Comparison of ENCODE assay signal across 9 cellular contexts in the genomic region with DNA sequence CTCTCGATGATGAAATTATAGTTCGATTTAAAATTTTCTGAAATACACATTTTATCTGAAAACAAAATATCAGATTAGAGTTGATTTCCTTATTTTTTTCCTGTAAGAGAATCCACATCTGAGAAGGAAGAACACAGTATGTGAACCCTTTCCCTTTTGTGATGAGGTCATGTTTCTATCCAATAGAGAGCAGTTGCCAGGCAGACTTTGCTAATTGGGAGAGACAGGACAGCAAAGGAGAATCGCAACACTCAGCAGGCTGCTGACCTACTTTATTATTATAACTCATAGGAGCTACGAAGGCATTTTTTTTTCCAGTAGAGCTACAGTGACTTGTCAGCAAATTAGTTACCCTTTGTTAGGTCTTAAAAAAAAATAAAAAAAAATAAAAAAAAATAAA.
DNase-seq lines count a peak whose midpoint lies in the region; ATAC-seq and TF ChIP-seq lines count a peak whose summit lies in the region.
"Had no signal": no experiment of that assay in that cellular context is flagged by ENCODE, and none has a peak within 500 bp of the region (broad histone marks: within the 10 kb centered on the region; RNA-seq: fewer than 3 reads in every experiment).

No MANE protein-coding gene starts in this region.

- intact Hi-C loops in Caco-2 (cut with micrococcal nuclease; ENCODE audit: unreplicated experiment): no loop called here

- H3K9me3 Mint-ChIP-seq in Caco-2 (ENCODE audit: unreplicated experiment): no peaks in the 10 kb centered on the region
- peaks cover 5 to 30% (median 6%) of the 10 kb centered on the region in 5 donors for H3K9me3 Mint-ChIP-seq in CD8-positive, alpha-beta memory T cell

- TF ChIP-seq CTCF in Caco-2 (IDR thresholded peaks at IDR 0.05; ENCODE audit: insufficient read depth in 1 of 2, low read depth in 1 of 2, low read length in 1 of 2, severe bottlenecking in 1 of 2, unreplicated experiment in 1 of 2): no peak

- H3K27ac Mint-ChIP-seq in Caco-2 (ENCODE audit: unreplicated experiment): no peak overlapping the region
- no peak overlapping the region for H3K27ac Mint-ChIP-seq in CD8-positive, alpha-beta memory T cell

- no peak overlapping the region for H3K4me3 Mint-ChIP-seq in Caco-2 (ENCODE audit: unreplicated experiment)
- no peak overlapping the region for H3K4me3 Mint-ChIP-seq in CD8-positive, alpha-beta memory T cell

- H3K36me3 Mint-ChIP-seq in Caco-2 (ENCODE audit: insufficient read depth, unreplicated experiment): no peaks in the 10 kb centered on the region
- no peaks in the 10 kb centered on the region for H3K36me3 Mint-ChIP-seq in CD8-positive, alpha-beta memory T cell

- H3K4me3 ChIP-seq in Caco-2 (ENCODE audit: low read depth, low read length) (no peak overlapping the region), SJCRH30 (no peak overlapping the region)
- H3K4me3 ChIP-seq in CD8-positive, alpha-beta memory T cell (ENCODE audit: low read length): no peak overlapping the region

- POLR2A ChIA-PET in Caco-2 (lab: Charles Lee): no interaction called here
- POLR2A ChIA-PET in CD8-positive, alpha-beta memory T cell (lab: Charles Lee): no interaction called here

- DNase-seq in Caco-2 (peak; percentile 24 to 37), SJCRH30 (peak; percentile 43 to 70), iris pigment epithelial cell (ENCODE audit: low read depth) (peak; percentile 65), NCI-H1436 (lab: John Stamatoyannopoulos, UW) (no peak), DMS79 (lab: John Stamatoyannopoulos, UW) (no peak)
- no peak for DNase-seq in CD8-positive, alpha-beta memory T cell
- DNase-seq: activated effector memory CD4-positive, alpha-beta T cell treated with anti-CD3 and anti-CD28 coated beads, Interleukin-2, amount 50 U/mL, for 16 hours had no signal

- CTCF ChIA-PET in Caco-2 (lab: Charles Lee): no interaction called here
- CTCF ChIA-PET in CD8-positive, alpha-beta memory T cell (lab: Charles Lee): no interaction called here

- no peaks in the 10 kb centered on the region for H3K27me3 Mint-ChIP-seq in Caco-2 (ENCODE audit: insufficient read depth, unreplicated experiment)
- H3K27me3 Mint-ChIP-seq in CD8-positive, alpha-beta memory T cell: no peaks in the 10 kb centered on the region

- no peaks in the 10 kb centered on the region for H3K4me1 Mint-ChIP-seq in Caco-2 (ENCODE audit: low read depth, unreplicated experiment)
- H3K4me1 Mint-ChIP-seq in CD8-positive, alpha-beta memory T cell: no peaks in the 10 kb centered on the region

- H3K36me3 ChIP-seq in Caco-2 (ENCODE audit: control insufficient read depth, insufficient read depth, low read length) (no peaks in the 10 kb centered on the region), SJCRH30 (no peaks in the 10 kb centered on the region)
- H3K36me3 ChIP-seq in CD8-positive, alpha-beta memory T cell (ENCODE audit: insufficient read depth, low read length): no peaks in the 10 kb centered on the region

- H3K4me1 ChIP-seq in Caco-2: no peaks in the 10 kb centered on the region
- no peaks in the 10 kb centered on the region for H3K4me1 ChIP-seq in SJCRH30
- no peaks in the 10 kb centered on the region for H3K4me1 ChIP-seq in CD8-positive, alpha-beta memory T cell (ENCODE audit: insufficient read depth, low read length)

- no TSS peak for BruUV-seq in Caco-2 (replicated peaks; lab: Mats Ljungman, UMichigan)

- H3K27me3 ChIP-seq in Caco-2 (replicated peaks; ENCODE audit: control insufficient read depth, insufficient read depth, low read length) (no peaks in the 10 kb centered on the region), SJCRH30 (no peaks in the 10 kb centered on the region)
- H3K27me3 ChIP-seq in CD8-positive, alpha-beta memory T cell (ENCODE audit: insufficient read depth, low read length, poor library complexity, severe bottlenecking): no peaks in the 10 kb centered on the region

- peak; percentile 97 for ATAC-seq in HG02623 (IDR thresholded peaks at IDR 0.05; ENCODE audit: unreplicated experiment)
- ATAC-seq in GM18517 (IDR thresholded peaks at IDR 0.05; ENCODE audit: unreplicated experiment): no peak

- H3K27ac ChIP-seq in SJCRH30: no peak overlapping the region
- H3K27ac ChIP-seq in CD8-positive, alpha-beta memory T cell (ENCODE audit: low read depth, low read length): no peak overlapping the region

- H3K9me3 ChIP-seq in Caco-2 (no peaks in the 10 kb centered on the region), SJCRH30 (replicated peaks) (no peaks in the 10 kb centered on the region)
- H3K9me3 ChIP-seq in CD8-positive, alpha-beta memory T cell (ENCODE audit: low read length): no peaks in the 10 kb centered on the region

Comparison
In these comparisons a context has a peak if more than half of its experiments do, and no peak if none do; other contexts are left out.
1. DNase-seq: peak in Caco-2 (2 of 2), SJCRH30 (2 of 2) and iris pigment epithelial cell (single experiment); none in NCI-H1436 (single experiment), CD8-positive, alpha-beta memory T cell (0 of 5) and DMS79 (single experiment).